In genomic region chr16:49484936-49485335, GRCh38 we compare ENCODE assay signal across 16 cellular contexts.
A peak's percentile ranks its signal among the peaks of the same experiment; 100 is the strongest.
DNase-seq lines count a peak whose midpoint lies in the region; ATAC-seq and TF ChIP-seq lines count a peak whose summit lies in the region.
"Had no signal": no experiment of that assay in that cellular context is flagged by ENCODE, and none has a peak within 500 bp of the region (broad histone marks: within the 10 kb centered on the region; RNA-seq: fewer than 3 reads in every experiment).

No MANE protein-coding gene starts in this region.

- TF ChIP-seq CTCF in esophagus muscularis mucosa (IDR thresholded peaks at IDR 0.05) (no peak), ovary (IDR thresholded peaks at IDR 0.05) (no peak), transverse colon (IDR thresholded peaks at IDR 0.05) (no peak)

- no peak for ATAC-seq in activated CD4-positive, CD25-positive, alpha-beta regulatory T cell treated with anti-CD3 and anti-CD28 coated beads, Interleukin-2, amount 50 U/mL, for 24 hours
- ATAC-seq in HG03442 (IDR thresholded peaks at IDR 0.05; ENCODE audit: unreplicated experiment) = no peak

- DNase-seq in activated CD4-positive, CD25-positive, alpha-beta regulatory T cell treated with anti-CD3 and anti-CD28 coated beads, Interleukin-2, amount 50 U/mL, for 72 hours = peak; percentile 11
- no peak for DNase-seq in esophagus muscularis mucosa (ENCODE audit: extremely low spot score)
- peak in 2 of 5 donors; percentile 21 to 37 for DNase-seq in ovary
- no peak for DNase-seq in transverse colon
- DNase-seq in stimulated activated CD4-positive, alpha-beta T cell treated with anti-CD3 and anti-CD28 coated beads, Interleukin-2, amount 100 ng/mL, for 24 hours = no peak
- DNase-seq in NCI-H524 treated with DMSO at 0.1 percent for 48 hours (lab: John Stamatoyannopoulos, UW) = no peak
- DNase-seq: activated CD8-positive, alpha-beta memory T cell treated with anti-CD3 and anti-CD28 coated beads for 24 hours; effector CD8-positive, alpha-beta T cell; NCI-H1048; NCI-H187; NCI-H748 treated with DMSO at 0.1 percent for 48 hours; occipital lobe; SHP77 had no signal

- H3K4me3 ChIP-seq in esophagus muscularis mucosa (peak overlapping the region; percentile 35 to 52 (median 44)), ovary (peak overlapping the region; percentile 24), transverse colon (peak overlapping the region in 1 of 4 donors; percentile 38)

- no peaks in the 10 kb centered on the region for H3K9me3 ChIP-seq in esophagus muscularis mucosa
- H3K9me3 ChIP-seq in ovary = no peaks in the 10 kb centered on the region
- H3K9me3 ChIP-seq in transverse colon = no peaks in the 10 kb centered on the region

- peaks cover 0 to 3% (median 0%) of the 10 kb centered on the region in 4 donors for H3K36me3 ChIP-seq in esophagus muscularis mucosa
- no peaks in the 10 kb centered on the region for H3K36me3 ChIP-seq in ovary
- H3K36me3 ChIP-seq in transverse colon = no peaks in the 10 kb centered on the region

- in situ Hi-C loops in transverse colon (cut with MboI; ENCODE audit: low pct_ligation_motif_present in 1 of 4, low pct_unique_long_range_greater_than_20kb in 1 of 4, low sequenced_read_pairs in 3 of 4) = no loop called here

- H3K27me3 ChIP-seq in esophagus muscularis mucosa (no peaks in the 10 kb centered on the region), ovary (no peaks in the 10 kb centered on the region), transverse colon (peaks cover 8% of the 10 kb centered on the region)

- H3K4me1 ChIP-seq in esophagus muscularis mucosa = peaks cover 11 to 16% (median 13%) of the 10 kb centered on the region in 4 donors
- peaks cover 3% of the 10 kb centered on the region for H3K4me1 ChIP-seq in ovary (ENCODE audit: insufficient read depth)
- H3K4me1 ChIP-seq in transverse colon = peaks cover 5 to 10% (median 8%) of the 10 kb centered on the region in 4 donors

- no peak for TF ChIP-seq POLR2A in esophagus muscularis mucosa (IDR thresholded peaks at IDR 0.05; ENCODE audit: low read depth)
- TF ChIP-seq POLR2A in ovary (IDR thresholded peaks at IDR 0.05) = no peak
- no peak for TF ChIP-seq POLR2A in transverse colon (IDR thresholded peaks at IDR 0.05)

- WGBS in esophagus muscularis mucosa = 91% methylated on average over 8 of the region's 8 CpGs
- WGBS in ovary, 3 donors = 71 to 81% (median 73%) methylated on average over 8 of the region's 8 CpGs
- 80 to 85% methylated on average over 8 of the region's 8 CpGs for WGBS in transverse colon (ENCODE audit: low coverage in 1 of 2), 2 donors

- TF ChIP-seq EP300 in esophagus muscularis mucosa (IDR thresholded peaks at IDR 0.05) (no peak), ovary (IDR thresholded peaks at IDR 0.05) (no peak), transverse colon (IDR thresholded peaks at IDR 0.05; ENCODE audit: low read depth) (no peak)

- H3K27ac ChIP-seq in esophagus muscularis mucosa (replicated peaks in 1 of 4) (peak overlapping the region; percentile 64 to 78 (median 68)), ovary (peak overlapping the region; percentile 11 to 62), transverse colon (peak overlapping the region; percentile 8 to 42 (median 28))
- H3K27ac ChIP-seq: 22Rv1 had no signal

- intact Hi-C loops in esophagus muscularis mucosa (cut with DNase I) (no loop called here), ovary (cut with DNase I) (no loop called here), transverse colon (cut with DNase I; ENCODE audit: low total_unique reads) (no loop called here)
